Comparison of ENCODE assay signal across 1 cellular context in the genomic region with DNA sequence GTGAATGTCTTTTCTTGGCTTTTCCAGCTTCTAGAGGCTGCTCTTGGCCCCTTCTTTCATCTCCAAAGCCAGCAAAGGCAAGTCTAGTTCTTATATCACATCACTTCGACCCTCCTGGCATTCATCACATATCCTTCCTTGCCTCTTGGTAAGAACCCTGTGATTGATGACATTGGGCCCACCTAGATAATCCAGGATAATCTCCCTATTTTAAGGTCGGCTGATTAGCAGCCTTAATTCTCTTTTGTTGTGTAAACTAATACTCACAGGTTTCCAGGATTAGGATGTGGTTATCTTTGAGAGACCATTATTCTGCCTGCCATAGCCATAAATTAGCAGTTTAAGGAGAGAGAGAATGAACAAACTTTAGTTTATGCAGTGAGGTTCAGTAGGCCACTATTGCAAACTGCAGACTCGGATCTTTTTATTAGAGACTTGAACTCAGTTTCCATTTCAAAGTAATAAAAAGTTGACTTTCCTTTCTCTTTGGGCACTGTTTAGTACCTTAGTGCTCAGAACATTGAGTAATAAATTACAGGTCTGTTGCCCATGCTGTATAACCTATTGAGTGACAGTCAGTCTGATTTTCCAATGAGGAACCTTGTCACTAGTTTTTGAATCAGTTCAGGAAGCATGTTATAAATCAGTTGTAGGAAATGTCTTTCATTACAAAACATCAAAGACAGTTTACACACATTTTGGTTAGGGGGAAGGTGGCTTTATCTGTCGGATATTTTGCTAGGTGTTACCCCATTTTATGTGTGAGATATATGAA.
TF ChIP-seq lines count a peak whose summit lies in the region.

No MANE protein-coding gene starts in this region.

TF ChIP-seq in liver, 16 proteins besides CTCF, POLR2A, EP300 and RAD21 (continued from another document):
- TF ChIP-seq, protein P1, sequence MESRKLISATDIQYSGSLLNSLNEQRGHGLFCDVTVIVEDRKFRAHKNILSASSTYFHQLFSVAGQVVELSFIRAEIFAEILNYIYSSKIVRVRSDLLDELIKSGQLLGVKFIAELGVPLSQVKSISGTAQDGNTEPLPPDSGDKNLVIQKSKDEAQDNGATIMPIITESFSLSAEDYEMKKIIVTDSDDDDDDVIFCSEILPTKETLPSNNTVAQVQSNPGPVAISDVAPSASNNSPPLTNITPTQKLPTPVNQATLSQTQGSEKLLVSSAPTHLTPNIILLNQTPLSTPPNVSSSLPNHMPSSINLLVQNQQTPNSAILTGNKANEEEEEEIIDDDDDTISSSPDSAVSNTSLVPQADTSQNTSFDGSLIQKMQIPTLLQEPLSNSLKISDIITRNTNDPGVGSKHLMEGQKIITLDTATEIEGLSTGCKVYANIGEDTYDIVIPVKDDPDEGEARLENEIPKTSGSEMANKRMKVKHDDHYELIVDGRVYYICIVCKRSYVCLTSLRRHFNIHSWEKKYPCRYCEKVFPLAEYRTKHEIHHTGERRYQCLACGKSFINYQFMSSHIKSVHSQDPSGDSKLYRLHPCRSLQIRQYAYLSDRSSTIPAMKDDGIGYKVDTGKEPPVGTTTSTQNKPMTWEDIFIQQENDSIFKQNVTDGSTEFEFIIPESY (IDR thresholded peaks at IDR 0.05): no peak
- TF ChIP-seq SP1 (IDR thresholded peaks at IDR 0.05): no peak
- no peak for TF ChIP-seq JUND (IDR thresholded peaks at IDR 0.05)
- TF ChIP-seq HNF4G (IDR thresholded peaks at IDR 0.05): no peak
- no peak for TF ChIP-seq YY1 (IDR thresholded peaks at IDR 0.05)
- no peak for TF ChIP-seq FOXA1 (IDR thresholded peaks at IDR 0.05)
- no peak for TF ChIP-seq TAF1 (conservative IDR thresholded peaks at IDR 0.05)
- TF ChIP-seq, protein P2, sequence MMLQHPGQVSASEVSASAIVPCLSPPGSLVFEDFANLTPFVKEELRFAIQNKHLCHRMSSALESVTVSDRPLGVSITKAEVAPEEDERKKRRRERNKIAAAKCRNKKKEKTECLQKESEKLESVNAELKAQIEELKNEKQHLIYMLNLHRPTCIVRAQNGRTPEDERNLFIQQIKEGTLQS (IDR thresholded peaks at IDR 0.05): no peak
- no peak for TF ChIP-seq HNF4A (conservative IDR thresholded peaks at IDR 0.05)
- no peak for TF ChIP-seq EGR1 (IDR thresholded peaks at IDR 0.05; ENCODE audit: low read depth in 2 of 2)
- TF ChIP-seq, protein P3, sequence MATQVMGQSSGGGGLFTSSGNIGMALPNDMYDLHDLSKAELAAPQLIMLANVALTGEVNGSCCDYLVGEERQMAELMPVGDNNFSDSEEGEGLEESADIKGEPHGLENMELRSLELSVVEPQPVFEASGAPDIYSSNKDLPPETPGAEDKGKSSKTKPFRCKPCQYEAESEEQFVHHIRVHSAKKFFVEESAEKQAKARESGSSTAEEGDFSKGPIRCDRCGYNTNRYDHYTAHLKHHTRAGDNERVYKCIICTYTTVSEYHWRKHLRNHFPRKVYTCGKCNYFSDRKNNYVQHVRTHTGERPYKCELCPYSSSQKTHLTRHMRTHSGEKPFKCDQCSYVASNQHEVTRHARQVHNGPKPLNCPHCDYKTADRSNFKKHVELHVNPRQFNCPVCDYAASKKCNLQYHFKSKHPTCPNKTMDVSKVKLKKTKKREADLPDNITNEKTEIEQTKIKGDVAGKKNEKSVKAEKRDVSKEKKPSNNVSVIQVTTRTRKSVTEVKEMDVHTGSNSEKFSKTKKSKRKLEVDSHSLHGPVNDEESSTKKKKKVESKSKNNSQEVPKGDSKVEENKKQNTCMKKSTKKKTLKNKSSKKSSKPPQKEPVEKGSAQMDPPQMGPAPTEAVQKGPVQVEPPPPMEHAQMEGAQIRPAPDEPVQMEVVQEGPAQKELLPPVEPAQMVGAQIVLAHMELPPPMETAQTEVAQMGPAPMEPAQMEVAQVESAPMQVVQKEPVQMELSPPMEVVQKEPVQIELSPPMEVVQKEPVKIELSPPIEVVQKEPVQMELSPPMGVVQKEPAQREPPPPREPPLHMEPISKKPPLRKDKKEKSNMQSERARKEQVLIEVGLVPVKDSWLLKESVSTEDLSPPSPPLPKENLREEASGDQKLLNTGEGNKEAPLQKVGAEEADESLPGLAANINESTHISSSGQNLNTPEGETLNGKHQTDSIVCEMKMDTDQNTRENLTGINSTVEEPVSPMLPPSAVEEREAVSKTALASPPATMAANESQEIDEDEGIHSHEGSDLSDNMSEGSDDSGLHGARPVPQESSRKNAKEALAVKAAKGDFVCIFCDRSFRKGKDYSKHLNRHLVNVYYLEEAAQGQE (IDR thresholded peaks at IDR 0.05): no peak
